ENCODE assay signal across 12 cellular contexts in genomic region chr2:122748552-122749011, GRCh38.
DNase-seq lines count a peak whose midpoint lies in the region; ATAC-seq, FAIRE-seq and TF ChIP-seq lines count a peak whose summit lies in the region.
"Had no signal": no experiment of that assay in that cellular context is flagged by ENCODE, and none has a peak within 500 bp of the region (broad histone marks: within the 10 kb centered on the region; RNA-seq: fewer than 3 reads in every experiment).

No MANE protein-coding gene starts in this region.

- no peaks in the 10 kb centered on the region for H3K9me3 ChIP-seq in astrocyte (ENCODE audit: insufficient read depth, low read depth, low read length)

- no peak for FAIRE-seq in astrocyte (lab: Jason Lieb, UNC)

- H3K36me3 ChIP-seq in astrocyte (ENCODE audit: insufficient read depth, low read length), result no peaks in the 10 kb centered on the region

- no peaks in the 10 kb centered on the region for H3K79me2 ChIP-seq in astrocyte (ENCODE audit: insufficient read depth, low read length)

- no peaks in the 10 kb centered on the region for H3K9me3 Mint-ChIP-seq in astrocyte (ENCODE audit: unreplicated experiment)
- H3K9me3 Mint-ChIP-seq: dendritic cell treated with granulocyte-macrophage colony-stimulating factor and Interleukin-4, amounts not matched to agents 40 ng/mL and 50 ng/mL, for 4 days had no signal

- peak; percentile 35 for DNase-seq in DMS153 treated with DMSO at 0.1 percent for 48 hours (lab: John Stamatoyannopoulos, UW; ENCODE audit: unreplicated experiment)
- DNase-seq in astrocyte (ENCODE audit: low read depth), result peak; percentile 47
- DNase-seq in kidney tubule cell (ENCODE audit: low spot score), result peak; percentile 88
- no peak for DNase-seq in SIG-M5 (lab: John Stamatoyannopoulos, UW)
- no peak for DNase-seq in effector CD8-positive, alpha-beta T cell (lab: John Stamatoyannopoulos, UW)
- DNase-seq: activated T-cell treated with anti-CD3 and anti-CD28 coated beads, Interleukin-2, amount 50 U/mL, for 24 hours; left cardiac atrium; T-helper 1 cell had no signal

- H3K9ac ChIP-seq in astrocyte (ENCODE audit: low read length), result no peak overlapping the region

- peak overlapping the region; percentile 59 for H3K4me2 ChIP-seq in astrocyte (ENCODE audit: low read length)

- no peaks in the 10 kb centered on the region for H3K36me3 Mint-ChIP-seq in astrocyte (ENCODE audit: low read depth, unreplicated experiment)

- peaks cover 15% of the 10 kb centered on the region for H3K4me1 Mint-ChIP-seq in astrocyte (ENCODE audit: low read depth, unreplicated experiment)

- peak; percentile 38; the same call in 1 of the 2 replicates for TF ChIP-seq RAD21 in Ishikawa (IDR thresholded peaks at IDR 0.05; ENCODE audit: low read depth)

- H4K20me1 ChIP-seq in astrocyte (ENCODE audit: insufficient read depth, low read length), result no peaks in the 10 kb centered on the region

- TF ChIP-seq EP300 in Ishikawa (IDR thresholded peaks at IDR 0.05; ENCODE audit: borderline replicate concordance), result no peak

- no peaks in the 10 kb centered on the region for H3K27me3 Mint-ChIP-seq in astrocyte (ENCODE audit: low read depth, unreplicated experiment)
- H3K27me3 Mint-ChIP-seq: activated T-cell treated with anti-CD3 and anti-CD28 coated beads, Interleukin-2, amount 50 U/mL, for 24 hours; dendritic cell treated with granulocyte-macrophage colony-stimulating factor and Interleukin-4, amounts not matched to agents 40 ng/mL and 50 ng/mL, for 4 days had no signal

- peak overlapping the region; percentile 43 for H2AFZ ChIP-seq in astrocyte (ENCODE audit: low read depth, low read length)

- no peaks in the 10 kb centered on the region for H3K4me1 ChIP-seq in astrocyte (ENCODE audit: insufficient read depth, low read length)

- no peaks in the 10 kb centered on the region for H3K27me3 ChIP-seq in astrocyte (ENCODE audit: insufficient read depth, low read length)

- TF ChIP-seq CTCF in astrocyte (IDR thresholded peaks at IDR 0.05; ENCODE audit: insufficient read depth, low read depth, low read length), result peak; percentile 21

- H3K27ac Mint-ChIP-seq in astrocyte (ENCODE audit: unreplicated experiment), result peak overlapping the region; percentile 55
- H3K27ac Mint-ChIP-seq: activated T-cell treated with anti-CD3 and anti-CD28 coated beads, Interleukin-2, amount 50 U/mL, for 24 hours; dendritic cell treated with granulocyte-macrophage colony-stimulating factor and Interleukin-4, amounts not matched to agents 40 ng/mL and 50 ng/mL, for 4 days had no signal

- no peak for ATAC-seq in GM19463 (IDR thresholded peaks at IDR 0.05; ENCODE audit: unreplicated experiment)
- ATAC-seq in HG03565 (IDR thresholded peaks at IDR 0.05; ENCODE audit: unreplicated experiment), result no peak

- no peak overlapping the region for H3K27ac ChIP-seq in astrocyte (ENCODE audit: low read depth, low read length)

- H3K4me3 Mint-ChIP-seq in astrocyte (ENCODE audit: unreplicated experiment), result no peak overlapping the region
- H3K4me3 Mint-ChIP-seq: activated T-cell treated with anti-CD3 and anti-CD28 coated beads, Interleukin-2, amount 50 U/mL, for 24 hours; dendritic cell treated with granulocyte-macrophage colony-stimulating factor and Interleukin-4, amounts not matched to agents 40 ng/mL and 50 ng/mL, for 4 days had no signal

- H3K4me3 ChIP-seq in astrocyte (ENCODE audit: insufficient read depth, low read depth, low read length), result no peak overlapping the region

TF ChIP-seq in Ishikawa, 13 proteins besides CTCF, POLR2A, EP300 and RAD21:
- TF ChIP-seq TAF1 (IDR thresholded peaks at IDR 0.05; ENCODE audit: low read depth) (no peak), ZBTB7A (IDR thresholded peaks at IDR 0.05; ENCODE audit: low read depth) (no peak)

Comparison
In these comparisons a context has a peak if more than half of its experiments do, and no peak if none do; other contexts are left out.
1. DNase-seq: peak in DMS153 treated with DMSO at 0.1 percent for 48 hours (single experiment), astrocyte (single experiment) and kidney tubule cell (single experiment); none in SIG-M5 (single experiment) and effector CD8-positive, alpha-beta T cell (single experiment).